ENCODE assay signal across 9 cellular contexts in genomic region chr3:149291178-149291577, GRCh38. TPM values are rescaled to one million over a fixed set of nuclear protein-coding genes. Genes with fewer than 3 reads are reported as not detected.
A peak's percentile ranks its signal among the peaks of the same experiment; 100 is the strongest.
DNase-seq lines count a peak whose midpoint lies in the region; ATAC-seq and TF ChIP-seq lines count a peak whose summit lies in the region.
"Had no signal": no experiment of that assay in that cellular context is flagged by ENCODE, and none has a peak within 500 bp of the region (broad histone marks: within the 10 kb centered on the region; RNA-seq: fewer than 3 reads in every experiment).

No MANE protein-coding gene starts in this region.

- peaks cover 9% of the 10 kb centered on the region for H3K9me3 Mint-ChIP-seq in chondrocyte (ENCODE audit: low read depth)
- H3K9me3 Mint-ChIP-seq in naive thymus-derived CD8-positive, alpha-beta T cell, result no peaks in the 10 kb centered on the region

- POLR2A ChIA-PET in naive thymus-derived CD8-positive, alpha-beta T cell (lab: Charles Lee), result no interaction called here

- H3K79me2 ChIP-seq in Karpas-422 (ENCODE audit: low read length), result no peaks in the 10 kb centered on the region

- H3K4me3 ChIP-seq in cardiac muscle cell (no peak overlapping the region), Karpas-422 (ENCODE audit: low read length) (no peak overlapping the region), spleen (no peak overlapping the region), testis (no peak overlapping the region)

- H2AFZ ChIP-seq in Karpas-422 (ENCODE audit: low read length), result no peak overlapping the region

- no peak overlapping the region for H3K4me2 ChIP-seq in Karpas-422 (ENCODE audit: low read depth, low read length, poor library complexity, severe bottlenecking)

- no peak overlapping the region for H3K9ac ChIP-seq in Karpas-422 (ENCODE audit: low read length)

- no peak overlapping the region for H3K27ac Mint-ChIP-seq in chondrocyte (ENCODE audit: unreplicated experiment)
- H3K27ac Mint-ChIP-seq in naive thymus-derived CD8-positive, alpha-beta T cell, result no peak overlapping the region

- DNase-seq in cardiac muscle cell (ENCODE audit: low read depth in 1 of 2, low spot score in 1 of 2), result no peak
- DNase-seq in Right ventricle myocardium superior, result no peak
- DNase-seq in Karpas-422, result peak; percentile 84
- DNase-seq in chondrocyte (ENCODE audit: low spot score), result no peak
- no peak for DNase-seq in spleen
- no peak for DNase-seq in testis
- no peak for DNase-seq in naive thymus-derived CD8-positive, alpha-beta T cell
- no peak for DNase-seq in foreskin melanocyte
- DNase-seq: hippocampal formation had no signal

- no peaks in the 10 kb centered on the region for H3K4me1 Mint-ChIP-seq in chondrocyte (ENCODE audit: low read depth)
- no peaks in the 10 kb centered on the region for H3K4me1 Mint-ChIP-seq in naive thymus-derived CD8-positive, alpha-beta T cell

- TF ChIP-seq CTCF in cardiac muscle cell (IDR thresholded peaks at IDR 0.05; ENCODE audit: low read depth, low read length) (peak; percentile 49), chondrocyte (IDR thresholded peaks at IDR 0.05) (peak; percentile 70), spleen (IDR thresholded peaks at IDR 0.05 in 8 of 11, conservative IDR thresholded peaks at IDR 0.05 in 3 of 11) (peak in 7 of 11 experiments; percentile 11 to 45 (median 34)), testis (IDR thresholded peaks at IDR 0.05) (peak in 1 of 3 experiments; percentile 49)

- no peak overlapping the region for H3K4me3 Mint-ChIP-seq in chondrocyte (ENCODE audit: unreplicated experiment)
- H3K4me3 Mint-ChIP-seq in naive thymus-derived CD8-positive, alpha-beta T cell, result no peak overlapping the region

- H3K27ac ChIP-seq in cardiac muscle cell, result no peak overlapping the region
- H3K27ac ChIP-seq in Karpas-422 (ENCODE audit: low read length), result no peak overlapping the region
- no peak overlapping the region for H3K27ac ChIP-seq in spleen
- no peak overlapping the region for H3K27ac ChIP-seq in testis

- intact Hi-C loops in Right ventricle myocardium superior (cut with DNase I) (no loop called here), spleen (cut with DNase I; ENCODE audit: low total_unique reads) (no loop called here), testis (cut with DNase I; ENCODE audit: low total_unique reads) (no loop called here)

- H4K20me1 ChIP-seq in Karpas-422 (ENCODE audit: insufficient read depth, low read depth, low read length), result no peaks in the 10 kb centered on the region

- H3K36me3 Mint-ChIP-seq in chondrocyte (ENCODE audit: low read depth), result peaks cover 2% of the 10 kb centered on the region
- H3K36me3 Mint-ChIP-seq in naive thymus-derived CD8-positive, alpha-beta T cell, result no peaks in the 10 kb centered on the region

- TF ChIP-seq POLR2A in spleen (IDR thresholded peaks at IDR 0.05) (no peak), testis (IDR thresholded peaks at IDR 0.05) (no peak)

- no peaks in the 10 kb centered on the region for H3K9me2 ChIP-seq in Karpas-422 (replicated peaks; ENCODE audit: insufficient read depth, low read length)

- H3K9me3 ChIP-seq in cardiac muscle cell (ENCODE audit: low read depth) (no peaks in the 10 kb centered on the region), Karpas-422 (ENCODE audit: low read length) (no peaks in the 10 kb centered on the region), spleen (peaks cover 0 to 8% (median 4%) of the 10 kb centered on the region in 8 donors), testis (no peaks in the 10 kb centered on the region)

- WGBS in spleen, 5 donors, result 69 to 73% (median 71%) methylated on average over 2 of the region's 2 CpGs
- 79 to 83% methylated on average over 2 of the region's 2 CpGs for WGBS in testis, 2 donors

- H3K27me3 ChIP-seq in cardiac muscle cell, result no peaks in the 10 kb centered on the region
- H3K27me3 ChIP-seq in Karpas-422 (ENCODE audit: low read length), result no peaks in the 10 kb centered on the region
- H3K27me3 ChIP-seq in spleen (replicated peaks in 1 of 7), result no peaks in the 10 kb centered on the region
- H3K27me3 ChIP-seq in testis, result no peaks in the 10 kb centered on the region

- ATAC-seq in Right ventricle myocardium superior (ENCODE audit: poor library complexity), result no peak
- no peak for ATAC-seq in naive thymus-derived CD8-positive, alpha-beta T cell

- H3K4me1 ChIP-seq in cardiac muscle cell (ENCODE audit: low read depth) (no peaks in the 10 kb centered on the region), Karpas-422 (ENCODE audit: low read length) (no peaks in the 10 kb centered on the region), spleen (peaks cover 0 to 7% (median 0%) of the 10 kb centered on the region in 6 donors), testis (no peaks in the 10 kb centered on the region)

- no peaks in the 10 kb centered on the region for H3K27me3 Mint-ChIP-seq in chondrocyte (ENCODE audit: low read depth)
- H3K27me3 Mint-ChIP-seq in naive thymus-derived CD8-positive, alpha-beta T cell, result peaks cover 0 to 2% (median 0%) of the 10 kb centered on the region in 5 donors

- H3K36me3 ChIP-seq in cardiac muscle cell, result no peaks in the 10 kb centered on the region
- H3K36me3 ChIP-seq in Karpas-422 (ENCODE audit: insufficient read depth, low read length), result no peaks in the 10 kb centered on the region
- no peaks in the 10 kb centered on the region for H3K36me3 ChIP-seq in spleen
- H3K36me3 ChIP-seq in testis (ENCODE audit: low read depth, missing control alignments), result no peaks in the 10 kb centered on the region

RNA-seq across cellular contexts. Expression of gene TM4SF18, which starts 42.3 kb away (rescaled TPM):
- total RNA-seq in cardiac muscle cell, result 0.33 TPM in 1 of 2 replicates, not detected in the other
- polyA plus RNA-seq in cardiac muscle cell, result not detected in 2 replicates
- total RNA-seq in Right ventricle myocardium superior, result 13.2 TPM
- not detected in 2 replicates for total RNA-seq in Karpas-422 (2014; rRNA removed; shearing (Covaris generic); ENCODE audit: low replicate concordance)
- 0.20 to 1.4 TPM in 2 of 3 replicates, not detected in the other for total RNA-seq in chondrocyte
- total RNA-seq in spleen, result 10 to 100 TPM; 14.9 to 97.4 (median 59.7) TPM
- 10 to 100 TPM in 1 of 3 donors, 1 to 10 TPM in 2; 6.6 to 23.1 (median 6.9) TPM for polyA plus RNA-seq in spleen
- 1 to 10 TPM; 1.2 to 4.2 TPM for total RNA-seq in testis
- polyA plus RNA-seq in testis (ENCODE audit: insufficient read depth, low read depth, low replicate concordance), result 3.1 TPM
- total RNA-seq in naive thymus-derived CD8-positive, alpha-beta T cell, result not detected
- polyA plus RNA-seq in naive thymus-derived CD8-positive, alpha-beta T cell, result not detected
